ENCODE assay signal across 20 cellular contexts in the genomic region with DNA sequence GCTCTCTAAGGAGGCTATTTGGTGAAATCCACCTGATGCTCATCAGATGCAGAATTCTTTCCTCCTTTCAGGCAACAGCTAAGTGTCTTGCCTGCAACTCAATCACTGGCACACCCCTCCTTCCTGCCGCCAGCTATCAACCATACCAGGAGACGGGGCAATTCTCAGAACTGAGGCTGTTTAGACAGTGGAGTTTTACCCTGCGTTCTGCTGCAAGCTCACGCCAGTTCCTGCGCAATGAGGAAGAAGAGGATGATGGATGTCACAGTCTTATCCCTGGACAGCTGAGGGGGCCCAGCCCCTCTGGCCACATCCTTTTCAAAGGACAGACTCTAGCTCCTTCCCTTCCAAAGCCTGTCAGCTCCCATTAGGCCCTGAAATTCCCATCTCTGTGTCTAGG.
"Had no signal": no experiment of that assay in that cellular context is flagged by ENCODE, and none has a peak within 500 bp of the region (broad histone marks: within the 10 kb centered on the region; RNA-seq: fewer than 3 reads in every experiment).

No MANE protein-coding gene starts in this region.

- H3K9me3 ChIP-seq: colonic mucosa, ovary, psoas muscle, right atrium auricular region, upper lobe of left lung had no signal

- H3K36me3 ChIP-seq: colonic mucosa, ovary, right atrium auricular region, upper lobe of left lung had no signal

- H3K4me1 ChIP-seq: colonic mucosa, right atrium auricular region, upper lobe of left lung had no signal

- ATAC-seq: effector memory CD8-positive, alpha-beta T cell; esophagus mucosa; left ventricle myocardium superior; natural killer cell; psoas muscle had no signal

- H3K27me3 ChIP-seq: colonic mucosa, dorsolateral prefrontal cortex, hepatocyte, ovary, right atrium auricular region, upper lobe of left lung had no signal

- DNase-seq: activated CD4-positive, alpha-beta T cell treated with anti-CD3 and anti-CD28 coated beads for 4 hours; activated CD4-positive, alpha-beta T cell treated with anti-CD3 and anti-CD28 coated beads, Interleukin-2, amount 50 U/mL, for 48 hours; activated CD4-positive, CD25-positive, alpha-beta regulatory T cell; activated naive CD4-positive, alpha-beta T cell treated with Interleukin-2 at 50 U/mL for 16 hours; amniotic stem cell; colonic mucosa; dorsolateral prefrontal cortex; effector memory CD8-positive, alpha-beta T cell; foreskin melanocyte; left ventricle myocardium superior; midbrain; natural killer cell; psoas muscle; stimulated activated CD4-positive, alpha-beta T cell treated with anti-CD3 and anti-CD28 coated beads, Interleukin-4, amount 100 ng/mL, for 24 hours; stimulated activated naive CD4-positive, alpha-beta T cell treated with Interleukin-2 at 50 U/mL for 16 hours; upper lobe of left lung had no signal

- H3K27ac ChIP-seq: colonic mucosa, dorsolateral prefrontal cortex, hepatocyte, ovary, psoas muscle, right atrium auricular region, upper lobe of left lung had no signal

- H3K4me3 ChIP-seq: colonic mucosa, dorsolateral prefrontal cortex, hepatocyte, ovary, psoas muscle, right atrium auricular region, upper lobe of left lung had no signal
